Comparison of ENCODE assay signal across 26 cellular contexts in genomic region chr15:39320355-39320754, GRCh38.
"Had no signal": no experiment of that assay in that cellular context is flagged by ENCODE, and none has a peak within 500 bp of the region (broad histone marks: within the 10 kb centered on the region; RNA-seq: fewer than 3 reads in every experiment).

No MANE protein-coding gene starts in this region.

- H3K4me3 ChIP-seq: stomach, suprapubic skin, thoracic aorta, thyroid gland, tibial artery, tibial nerve, transverse colon, upper lobe of left lung, upper lobe of right lung, uterus, vagina had no signal

- H3K4me1 ChIP-seq: stomach, suprapubic skin, thyroid gland, upper lobe of left lung, upper lobe of right lung, uterus, vagina had no signal

- ATAC-seq: stimulated activated effector memory CD8-positive, alpha-beta T cell treated with anti-CD3 and anti-CD28 coated beads, Interleukin-12 subunit alpha, Interleukin-12 subunit beta, amount 100 ng/mL, for 72 hours; stimulated activated memory B cell treated with anti-CD40 and anti-IgM and Interleukin-4, amounts not matched to agents 10 μg/mL and 1 μg/mL and 100 μg/mL, for 72 hours; stimulated activated naive B cell treated with anti-CD40 and anti-IgM and Interleukin-4, amounts not matched to agents 10 μg/mL and 1 μg/mL and 100 μg/mL, for 72 hours; stimulated activated naive CD8-positive, alpha-beta T cell treated with anti-CD3 and anti-CD28 coated beads, Interleukin-15, amount 100 ng/mL, for 72 hours; stimulated activated naive CD8-positive, alpha-beta T cell treated with anti-CD3 and anti-CD28 coated beads, Interleukin-15, Interleukin-2, amounts not matched to agents 100 U/mL and 50 U/mL, for 24 hours; upper lobe of right lung had no signal

- DNase-seq: stimulated activated CD4-positive, alpha-beta T cell treated with anti-CD3 and anti-CD28 coated beads, Interleukin-2, amount 100 ng/mL, for 48 hours; stimulated activated CD4-positive, alpha-beta T cell treated with anti-CD3 and anti-CD28 coated beads, Interleukin-4, amount 100 ng/mL, for 1 hour; stimulated activated CD4-positive, alpha-beta T cell treated with anti-CD3 and anti-CD28 coated beads, Interleukin-4, amount 100 ng/mL, for 24 hours; stimulated activated CD4-positive, alpha-beta T cell treated with anti-CD3 and anti-CD28 coated beads, Interleukin-4, amount 100 ng/mL, for 4 hours; stimulated activated CD8-positive, alpha-beta memory T cell treated with anti-CD3 and anti-CD28 coated beads, Interleukin-4, amount 100 ng/mL, for 48 hours; stimulated activated naive B cell treated with anti-CD40 and anti-IgM and Interleukin-4, amounts not matched to agents 10 μg/mL and 1 μg/mL and 100 μg/mL, for 72 hours; stimulated activated naive CD4-positive, alpha-beta T cell; stimulated activated naive CD4-positive, alpha-beta T cell treated with Interleukin-2 at 50 U/mL for 16 hours; stimulated activated naive CD8-positive, alpha-beta T cell treated with anti-CD3 and anti-CD28 coated beads, Interleukin-15, amount 100 ng/mL, for 72 hours; stimulated activated naive CD8-positive, alpha-beta T cell treated with anti-CD3 and anti-CD28 coated beads, Interleukin-15, Interleukin-2, amounts not matched to agents 100 U/mL and 50 U/mL, for 24 hours; stomach; substantia nigra; thyroid gland; tibial artery; transverse colon; trophoblast cell; upper lobe of left lung; upper lobe of right lung; uterus had no signal

- H3K36me3 ChIP-seq: stomach, suprapubic skin, thoracic aorta, thyroid gland, tibial artery, tibial nerve, transverse colon, upper lobe of left lung, upper lobe of right lung, uterus, vagina had no signal

- FAIRE-seq: urothelium cell line had no signal

- H3K27me3 ChIP-seq: stomach, suprapubic skin, thyroid gland, tibial artery, tibial nerve, transverse colon, upper lobe of left lung, upper lobe of right lung, uterus, vagina had no signal

- H3K27ac ChIP-seq: stomach, suprapubic skin, thoracic aorta, thyroid gland, tibial artery, tibial nerve, transverse colon, upper lobe of left lung, upper lobe of right lung, uterus, vagina had no signal

- H3K9me3 ChIP-seq: thyroid gland, upper lobe of right lung, uterus had no signal
